In genomic region chr1:3384407-3384806, GRCh38 we compare ENCODE assay signal across 20 cellular contexts.
DNase-seq lines count a peak whose midpoint lies in the region; ATAC-seq and TF ChIP-seq lines count a peak whose summit lies in the region.
"Had no signal": no experiment of that assay in that cellular context is flagged by ENCODE, and none has a peak within 500 bp of the region (broad histone marks: within the 10 kb centered on the region; RNA-seq: fewer than 3 reads in every experiment).

No MANE protein-coding gene starts in this region.

- H3K27me3 ChIP-seq in left ventricle myocardium inferior (ENCODE audit: low read depth) (peaks cover 42% of the 10 kb centered on the region), PC-3 (ENCODE audit: low read length) (peaks cover 74% of the 10 kb centered on the region), thoracic aorta (replicated peaks; ENCODE audit: insufficient read depth) (no peaks in the 10 kb centered on the region), MM.1S (replicated peaks; ENCODE audit: insufficient read depth, low read length) (peaks cover 62% of the 10 kb centered on the region)

- H3K9me3 ChIP-seq in left ventricle myocardium inferior (replicated peaks) (no peaks in the 10 kb centered on the region), PC-3 (ENCODE audit: low read length) (no peaks in the 10 kb centered on the region), thoracic aorta (no peaks in the 10 kb centered on the region), MM.1S (replicated peaks; ENCODE audit: insufficient read depth, low read length) (no peaks in the 10 kb centered on the region)

- H3K4me2 ChIP-seq in PC-3 (ENCODE audit: low read length): no peak overlapping the region
- no peak overlapping the region for H3K4me2 ChIP-seq in MM.1S (ENCODE audit: low read depth, low read length)
- H3K4me2 ChIP-seq: PC-9 had no signal

- no peaks in the 10 kb centered on the region for H3K9me2 ChIP-seq in PC-3 (replicated peaks; ENCODE audit: low read length)
- H3K9me2 ChIP-seq in MM.1S (replicated peaks; ENCODE audit: insufficient read depth, low read length): no peaks in the 10 kb centered on the region

- no peaks in the 10 kb centered on the region for H4K20me1 ChIP-seq in PC-3 (ENCODE audit: low read length)
- H4K20me1 ChIP-seq in MM.1S (ENCODE audit: insufficient read depth, low read length): no peaks in the 10 kb centered on the region

- intact Hi-C loops in Right ventricle myocardium inferior (cut with DNase I): no loop called here
- intact Hi-C loops in left ventricle myocardium inferior (cut with micrococcal nuclease): no loop called here
- intact Hi-C loops in PC-3 (cut with micrococcal nuclease): no loop called here
- intact Hi-C loops in left colon (cut with DNase I, micrococcal nuclease): no loop called here
- intact Hi-C loops in posterior cingulate gyrus (cut with DNase I): no loop called here

- H2AFZ ChIP-seq in PC-3 (ENCODE audit: low read length) (no peak overlapping the region), MM.1S (ENCODE audit: low read length) (no peak overlapping the region)
- H2AFZ ChIP-seq: PC-9 had no signal

- DNase-seq in Right ventricle myocardium inferior (ENCODE audit: missing footprints) (peak; percentile 28), left ventricle myocardium inferior (no peak), PC-3 (no peak), left colon (no peak), thoracic aorta (ENCODE audit: low spot score) (no peak), MM.1S (no peak), posterior cingulate gyrus (no peak)
- DNase-seq: CD4-positive, alpha-beta memory T cell; DMS153; GF-D8; HFFc6; NCI-H1694 treated with DMSO at 0.1 percent for 48 hours; NCI-H2227 treated with DMSO at 0.1 percent for 48 hours; NCI-H510A treated with DMSO at 0.1 percent for 48 hours; NCI-H774; PC-9 had no signal

- TF ChIP-seq CTCF in left ventricle myocardium inferior (IDR thresholded peaks at IDR 0.05; ENCODE audit: borderline replicate concordance): no peak
- no peak for TF ChIP-seq CTCF in PC-3 (conservative IDR thresholded peaks at IDR 0.05; ENCODE audit: low read depth, low read length)
- TF ChIP-seq CTCF in thoracic aorta (IDR thresholded peaks at IDR 0.05): no peak
- no peak for TF ChIP-seq CTCF in MM.1S (IDR thresholded peaks at IDR 0.05; ENCODE audit: low read length)

- H3K4me3 ChIP-seq in left ventricle myocardium inferior: no peak overlapping the region
- no peak overlapping the region for H3K4me3 ChIP-seq in PC-3 (ENCODE audit: low read length)
- H3K4me3 ChIP-seq in thoracic aorta: no peak overlapping the region
- no peak overlapping the region for H3K4me3 ChIP-seq in MM.1S (ENCODE audit: low read length)
- H3K4me3 ChIP-seq: GM12878, K562, PC-9 had no signal

- H3K79me2 ChIP-seq in PC-3 (ENCODE audit: low read length) (no peaks in the 10 kb centered on the region), MM.1S (ENCODE audit: low read length) (no peaks in the 10 kb centered on the region)

- H3K4me1 ChIP-seq in left ventricle myocardium inferior (no peaks in the 10 kb centered on the region), PC-3 (ENCODE audit: insufficient read depth, low read length) (no peaks in the 10 kb centered on the region), thoracic aorta (ENCODE audit: control insufficient read depth in 1 of 2, low read depth in 2 of 2) (peaks cover 18 to 64% of the 10 kb centered on the region in 2 donors), MM.1S (ENCODE audit: low read length) (no peaks in the 10 kb centered on the region)

- ATAC-seq in Right ventricle myocardium inferior (no peak), PC-3 (peak; percentile 23; the same call in 1 of the 2 replicates), left colon (peak; percentile 20), thoracic aorta (ENCODE audit: insufficient number of reproducible peaks, low FRiP score, low read depth) (no peak), GM19467 (IDR thresholded peaks at IDR 0.05; ENCODE audit: unreplicated experiment) (no peak)
- ATAC-seq: GM12878, K562 had no signal

- CTCF ChIA-PET in PC-3 (lab: Charles Lee): no interaction called here

- H3K9ac ChIP-seq in PC-3 (ENCODE audit: low read length) (no peak overlapping the region), MM.1S (ENCODE audit: low read length) (no peak overlapping the region)

- H3K27ac ChIP-seq in left ventricle myocardium inferior (replicated peaks) (no peak overlapping the region), PC-3 (ENCODE audit: low read length) (no peak overlapping the region), thoracic aorta (peak overlapping the region; percentile 17 to 22), MM.1S (ENCODE audit: low read length) (no peak overlapping the region)
- H3K27ac ChIP-seq: PC-9, RWPE1 had no signal

- H3K36me3 ChIP-seq in left ventricle myocardium inferior (no peaks in the 10 kb centered on the region), PC-3 (ENCODE audit: low read depth, low read length) (no peaks in the 10 kb centered on the region), thoracic aorta (no peaks in the 10 kb centered on the region), MM.1S (replicated peaks; ENCODE audit: insufficient read depth, low read length) (no peaks in the 10 kb centered on the region)

- H3F3A ChIP-seq in PC-3 (ENCODE audit: low read length, unreplicated experiment) (no peaks in the 10 kb centered on the region), MM.1S (ENCODE audit: insufficient read depth, low read length) (no peaks in the 10 kb centered on the region)

- POLR2A ChIA-PET in PC-3 (lab: Charles Lee; ENCODE audit: unreplicated experiment): no interaction called here

- BruUV-seq in PC-3 (replicated peaks; lab: Mats Ljungman, UMichigan): no TSS peak

Comparison
In these comparisons a context has a peak if more than half of its experiments do, and no peak if none do; other contexts are left out.
1. ATAC-seq: peak in PC-3 (single experiment) and left colon (single experiment); none in Right ventricle myocardium inferior (single experiment), thoracic aorta (single experiment) and GM19467 (single experiment).
2. H3K27ac ChIP-seq: peak in thoracic aorta (2 of 2); none in left ventricle myocardium inferior (single experiment), PC-3 (single experiment) and MM.1S (single experiment).